Comparison of ENCODE assay signal across 11 cellular contexts in genomic region chr7:44750424-44750823, GRCh38. TPM values are rescaled to one million over a fixed set of nuclear protein-coding genes. Genes with fewer than 3 reads are reported as not detected.
DNase-seq lines count a peak whose midpoint lies in the region; ATAC-seq, FAIRE-seq and TF ChIP-seq lines count a peak whose summit lies in the region.
"Had no signal": no experiment of that assay in that cellular context is flagged by ENCODE, and none has a peak within 500 bp of the region (broad histone marks: within the 10 kb centered on the region; RNA-seq: fewer than 3 reads in every experiment).

No MANE protein-coding gene starts in this region.

- H3K9ac ChIP-seq in kidney (ENCODE audit: low read length in 2 of 2): no peak overlapping the region

- 91% methylated on average over 3 of the region's 3 CpGs for WGBS in right cardiac atrium
- 98% methylated on average over 3 of the region's 3 CpGs for WGBS in thymus

- H3K4me3 ChIP-seq in cardiac muscle cell: no peak overlapping the region
- H3K4me3 ChIP-seq in right cardiac atrium (ENCODE audit: low read length): no peak overlapping the region
- H3K4me3 ChIP-seq in kidney (ENCODE audit: low read length in 2 of 2): peak overlapping the region in 1 of 2 donors; percentile 85
- peak overlapping the region; percentile 7 for H3K4me3 ChIP-seq in thymus (ENCODE audit: low read length)

- H3K36me3 ChIP-seq in cardiac muscle cell: no peaks in the 10 kb centered on the region
- no peaks in the 10 kb centered on the region for H3K36me3 ChIP-seq in kidney (ENCODE audit: control insufficient read depth in 1 of 2, insufficient read depth in 2 of 2, low read length in 2 of 2)
- no peaks in the 10 kb centered on the region for H3K36me3 ChIP-seq in thymus (ENCODE audit: control insufficient read depth, insufficient read depth)

- H3K27me3 ChIP-seq in cardiac muscle cell (no peaks in the 10 kb centered on the region), right cardiac atrium (ENCODE audit: control insufficient read depth, insufficient read depth) (no peaks in the 10 kb centered on the region), thymus (ENCODE audit: control insufficient read depth, insufficient read depth) (no peaks in the 10 kb centered on the region)

- TF ChIP-seq CTCF in cardiac muscle cell (IDR thresholded peaks at IDR 0.05; ENCODE audit: low read depth, low read length) (no peak), VCaP (conservative IDR thresholded peaks at IDR 0.05) (no peak), kidney (IDR thresholded peaks at IDR 0.05; ENCODE audit: borderline replicate concordance, extremely low read depth, insufficient read depth) (no peak)

- DNase-seq in cardiac muscle cell (ENCODE audit: low read depth in 1 of 2, low spot score in 1 of 2): no peak
- no peak for DNase-seq in right cardiac atrium
- DNase-seq in kidney: peak; percentile 52
- DNase-seq in EL: no peak
- DNase-seq: COR-L47, left ventricle myocardium superior had no signal

- H3K27ac ChIP-seq in cardiac muscle cell (peak overlapping the region; percentile 16), right cardiac atrium (ENCODE audit: low read length) (no peak overlapping the region), VCaP (peak overlapping the region; percentile 90; the same call in 1 of the 2 replicates), kidney (ENCODE audit: low read depth in 2 of 2, low read length in 2 of 2) (no peak overlapping the region), thymus (ENCODE audit: low read depth) (no peak overlapping the region)
- H3K27ac ChIP-seq: HL-60 had no signal

- FAIRE-seq in kidney (lab: Jason Lieb, UNC): no peak

- H3K9me3 ChIP-seq in cardiac muscle cell (ENCODE audit: low read depth) (no peaks in the 10 kb centered on the region), right cardiac atrium (ENCODE audit: control insufficient read depth, low read length) (no peaks in the 10 kb centered on the region), kidney (ENCODE audit: control insufficient read depth in 1 of 2, low read length in 2 of 2) (no peaks in the 10 kb centered on the region), thymus (ENCODE audit: control insufficient read depth) (no peaks in the 10 kb centered on the region)

- intact Hi-C loops in right cardiac atrium (cut with DNase I): loop anchor here in 1 of 4 donors (10.0 kb wide), 1 partner anchor 166 kb away; the partner anchor contains the start of gene TMED4
- intact Hi-C loops in kidney (cut with DNase I): no loop called here

- H3K4me1 ChIP-seq in cardiac muscle cell (ENCODE audit: low read depth): peaks cover 13% of the 10 kb centered on the region
- peaks cover 25% of the 10 kb centered on the region for H3K4me1 ChIP-seq in right cardiac atrium (ENCODE audit: control insufficient read depth, insufficient read depth, low read length)
- H3K4me1 ChIP-seq in kidney (ENCODE audit: control insufficient read depth in 1 of 2, insufficient read depth in 1 of 2, low read depth in 1 of 2, low read length in 2 of 2): peaks cover 25 to 44% of the 10 kb centered on the region in 2 donors
- peaks cover 29% of the 10 kb centered on the region for H3K4me1 ChIP-seq in thymus (ENCODE audit: control insufficient read depth, insufficient read depth, low read length)

- ATAC-seq in right cardiac atrium (no peak), GM21423 (IDR thresholded peaks at IDR 0.05; ENCODE audit: unreplicated experiment) (no peak), GM19023 (IDR thresholded peaks at IDR 0.05; ENCODE audit: unreplicated experiment) (no peak)
- ATAC-seq: left ventricle myocardium superior had no signal

RNA-seq across cellular contexts. Expression of gene ZMIZ2, which starts 1.8 kb away (rescaled TPM):
- total RNA-seq in cardiac muscle cell (30.4 and 47.7 TPM in 2 replicates), right cardiac atrium (10 to 100 TPM; 47.4 to 61.6 (median 51.2) TPM), kidney (127 TPM)
- polyA plus RNA-seq in cardiac muscle cell (58.9 and 70.2 TPM in 2 replicates), right cardiac atrium (36.3 TPM), kidney (ENCODE audit: insufficient read depth, low read depth, low replicate concordance) (30.5 TPM), thymus (74.1 TPM)

RNA-seq across cellular contexts. Expression of gene PPIA, which starts 46.1 kb away (rescaled TPM):
- total RNA-seq in cardiac muscle cell (903 and 1,485 TPM in 2 replicates), right cardiac atrium (100 to 1,000 TPM; 411 to 510 (median 490) TPM), kidney (1,143 TPM)
- polyA plus RNA-seq in cardiac muscle cell (1,946 and 2,579 TPM in 2 replicates), right cardiac atrium (1,145 TPM), kidney (ENCODE audit: insufficient read depth, low read depth, low replicate concordance) (2,940 TPM), thymus (2,685 TPM)

Comparison
In these comparisons a context has a peak if more than half of its experiments do, and no peak if none do; other contexts are left out.
1. H3K27ac ChIP-seq: peak in cardiac muscle cell (single experiment) and VCaP (single experiment); none in right cardiac atrium (single experiment), kidney (0 of 2) and thymus (single experiment).